Comparison of ENCODE assay signal across 23 cellular contexts in the genomic region with DNA sequence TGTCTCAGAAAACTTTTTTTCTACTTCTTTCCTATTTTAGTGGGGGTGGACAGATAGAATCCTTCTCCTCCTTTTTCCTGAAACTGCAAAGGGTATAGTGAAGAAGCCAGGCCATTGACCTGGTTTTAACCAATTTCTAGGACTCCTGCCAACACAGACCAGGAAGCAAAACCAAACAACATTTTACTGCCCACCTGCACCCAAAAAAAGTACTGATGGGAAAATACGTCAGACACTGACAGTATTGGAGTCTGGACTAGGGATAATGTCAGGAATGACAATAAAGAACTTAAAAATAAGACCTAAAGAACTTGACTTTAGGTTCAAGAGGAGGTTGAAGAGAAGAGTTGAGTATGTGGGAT. TPM values are rescaled to one million over a fixed set of nuclear protein-coding genes. Genes with fewer than 3 reads are reported as not detected.
A peak's percentile ranks its signal among the peaks of the same experiment; 100 is the strongest.
DNase-seq lines count a peak whose midpoint lies in the region; ATAC-seq and TF ChIP-seq lines count a peak whose summit lies in the region.
"Had no signal": no experiment of that assay in that cellular context is flagged by ENCODE, and none has a peak within 500 bp of the region (broad histone marks: within the 10 kb centered on the region; RNA-seq: fewer than 3 reads in every experiment).

No MANE protein-coding gene starts in this region.

- H3K9me3 Mint-ChIP-seq in stimulated activated memory B cell treated with anti-CD40 and anti-IgM and Interleukin-4, amounts not matched to agents 10 μg/mL and 1 μg/mL and 100 μg/mL, for 72 hours: no peaks in the 10 kb centered on the region
- H3K9me3 Mint-ChIP-seq: activated CD4-positive, alpha-beta T cell treated with anti-CD3 and anti-CD28 coated beads, Interleukin-2, amount 10 ng/mL, durations not matched to agents 24 days and 14 days; activated naive CD8-positive, alpha-beta T cell treated with anti-CD3 and anti-CD28 coated beads, Interleukin-2, amount 50 U/mL, for 24 hours; CD8-positive, alpha-beta memory T cell had no signal

- peak; percentile 15 for DNase-seq in NCI-H1092 (lab: John Stamatoyannopoulos, UW)
- peak in 1 of 7 donors; percentile 28 for DNase-seq in adrenal gland
- no peak for DNase-seq in right cardiac atrium
- DNase-seq in hippocampal formation (lab: John Stamatoyannopoulos, UW): no peak
- DNase-seq in omental fat pad (ENCODE audit: low spot score): no peak
- DNase-seq: activated CD4-positive, alpha-beta T cell treated with anti-CD3 and anti-CD28 coated beads, Interleukin-2, amount 10 ng/mL, durations not matched to agents 24 days and 14 days; activated CD8-positive, alpha-beta memory T cell treated with anti-CD3 and anti-CD28 coated beads, Interleukin-2, amount 50 U/mL, for 4 hours; activated effector memory CD4-positive, alpha-beta T cell treated with Interleukin-2 at 50 U/mL for 16 hours; activated naive CD8-positive, alpha-beta T cell treated with anti-CD3 and anti-CD28 coated beads, Interleukin-2, amount 50 U/mL, for 24 hours; caudate nucleus; CD8-positive, alpha-beta memory T cell; DMS79 treated with DMSO at 0.1 percent for 48 hours; HFFc6; MM.1S; NCI-H1930; NCI-H446 treated with DMSO at 0.1 percent for 48 hours; small intestine; stimulated activated CD4-positive, alpha-beta T cell treated with anti-CD3 and anti-CD28 coated beads, Interleukin-4, amount 100 ng/mL, for 1 hour; substantia nigra had no signal

- H3K27me3 ChIP-seq in adrenal gland (no peaks in the 10 kb centered on the region), right cardiac atrium (ENCODE audit: control insufficient read depth, insufficient read depth) (no peaks in the 10 kb centered on the region), skeletal muscle tissue (ENCODE audit: control insufficient read depth in 3 of 3, insufficient read depth in 3 of 3, low read length in 3 of 3) (no peaks in the 10 kb centered on the region)

- WGBS in adrenal gland, 4 donors: 34 to 50% (median 42%) methylated on average over 1 of the region's 1 CpG
- WGBS in right cardiac atrium: 39% methylated on average over 1 of the region's 1 CpG

- no peaks in the 10 kb centered on the region for H3K36me3 Mint-ChIP-seq in stimulated activated memory B cell treated with anti-CD40 and anti-IgM and Interleukin-4, amounts not matched to agents 10 μg/mL and 1 μg/mL and 100 μg/mL, for 72 hours
- H3K36me3 Mint-ChIP-seq: CD8-positive, alpha-beta memory T cell had no signal

- peaks cover 2% of the 10 kb centered on the region for H3K4me1 Mint-ChIP-seq in stimulated activated memory B cell treated with anti-CD40 and anti-IgM and Interleukin-4, amounts not matched to agents 10 μg/mL and 1 μg/mL and 100 μg/mL, for 72 hours
- H3K4me1 Mint-ChIP-seq: activated naive CD8-positive, alpha-beta T cell treated with anti-CD3 and anti-CD28 coated beads, Interleukin-2, amount 50 U/mL, for 24 hours had no signal

- no peak for TF ChIP-seq POLR2A in adrenal gland (IDR thresholded peaks at IDR 0.05)

- intact Hi-C loops in adrenal gland (cut with DNase I): no loop called here
- intact Hi-C loops in right cardiac atrium (cut with DNase I): no loop called here

- ATAC-seq in right cardiac atrium: no peak
- no peak for ATAC-seq in stimulated activated memory B cell treated with anti-CD40 and anti-IgM and Interleukin-4, amounts not matched to agents 10 μg/mL and 1 μg/mL and 100 μg/mL, for 72 hours
- no peak for ATAC-seq in omental fat pad (ENCODE audit: low FRiP score)
- ATAC-seq in HG03354 (IDR thresholded peaks at IDR 0.05; ENCODE audit: poor library complexity, severe bottlenecking, unreplicated experiment): no peak
- ATAC-seq: activated naive CD8-positive, alpha-beta T cell treated with anti-CD3 and anti-CD28 coated beads, Interleukin-2, amount 50 U/mL, for 24 hours had no signal

- H3K9me3 ChIP-seq in adrenal gland (replicated peaks in 1 of 3) (no peaks in the 10 kb centered on the region), right cardiac atrium (ENCODE audit: control insufficient read depth, low read length) (no peaks in the 10 kb centered on the region), skeletal muscle tissue (ENCODE audit: control insufficient read depth in 3 of 3, low read length in 3 of 3) (no peaks in the 10 kb centered on the region)
- H3K9me3 ChIP-seq: gastroesophageal sphincter had no signal

- H3K9ac ChIP-seq in skeletal muscle tissue (ENCODE audit: low read depth in 1 of 3, low read length in 3 of 3): no peak overlapping the region

- H3K4me3 ChIP-seq in adrenal gland (no peak overlapping the region), right cardiac atrium (ENCODE audit: low read length) (no peak overlapping the region), skeletal muscle tissue (ENCODE audit: low read length in 3 of 3) (no peak overlapping the region)
- H3K4me3 ChIP-seq: gastroesophageal sphincter had no signal

- peaks cover 3% of the 10 kb centered on the region for H3K27me3 Mint-ChIP-seq in stimulated activated memory B cell treated with anti-CD40 and anti-IgM and Interleukin-4, amounts not matched to agents 10 μg/mL and 1 μg/mL and 100 μg/mL, for 72 hours

- H3K4me3 Mint-ChIP-seq in stimulated activated memory B cell treated with anti-CD40 and anti-IgM and Interleukin-4, amounts not matched to agents 10 μg/mL and 1 μg/mL and 100 μg/mL, for 72 hours: no peak overlapping the region
- H3K4me3 Mint-ChIP-seq: activated CD4-positive, alpha-beta T cell treated with anti-CD3 and anti-CD28 coated beads, Interleukin-2, amount 10 ng/mL, durations not matched to agents 24 days and 14 days; activated naive CD8-positive, alpha-beta T cell treated with anti-CD3 and anti-CD28 coated beads, Interleukin-2, amount 50 U/mL, for 24 hours; CD8-positive, alpha-beta memory T cell; HFFc6 had no signal

- no peaks in the 10 kb centered on the region for H3K36me3 ChIP-seq in adrenal gland (replicated peaks in 1 of 2)
- no peaks in the 10 kb centered on the region for H3K36me3 ChIP-seq in skeletal muscle tissue (ENCODE audit: control insufficient read depth in 3 of 3, insufficient read depth in 3 of 3, low read length in 3 of 3)
- H3K36me3 ChIP-seq: gastroesophageal sphincter had no signal

- no peak for TF ChIP-seq CTCF in adrenal gland (IDR thresholded peaks at IDR 0.05)
- TF ChIP-seq CTCF in omental fat pad (IDR thresholded peaks at IDR 0.05): no peak

- peak overlapping the region; percentile 17 to 71 (median 59) for H3K27ac ChIP-seq in adrenal gland
- H3K27ac ChIP-seq in right cardiac atrium (ENCODE audit: low read length): peak overlapping the region; percentile 78
- peak overlapping the region; percentile 61 for H3K27ac ChIP-seq in skeletal muscle tissue (ENCODE audit: low read depth, low read length)

- H3K27ac Mint-ChIP-seq in stimulated activated memory B cell treated with anti-CD40 and anti-IgM and Interleukin-4, amounts not matched to agents 10 μg/mL and 1 μg/mL and 100 μg/mL, for 72 hours: no peak overlapping the region
- H3K27ac Mint-ChIP-seq: activated CD4-positive, alpha-beta T cell treated with anti-CD3 and anti-CD28 coated beads, Interleukin-2, amount 10 ng/mL, durations not matched to agents 24 days and 14 days; activated naive CD8-positive, alpha-beta T cell treated with anti-CD3 and anti-CD28 coated beads, Interleukin-2, amount 50 U/mL, for 24 hours; CD8-positive, alpha-beta memory T cell; HFFc6 had no signal

- H3K4me1 ChIP-seq in adrenal gland (replicated peaks in 1 of 2) (peaks cover 16 to 19% of the 10 kb centered on the region in 2 donors), right cardiac atrium (ENCODE audit: control insufficient read depth, insufficient read depth, low read length) (peaks cover 2% of the 10 kb centered on the region), skeletal muscle tissue (ENCODE audit: control insufficient read depth in 3 of 3, insufficient read depth in 3 of 3, low read length in 3 of 3) (peaks cover 3 to 27% (median 11%) of the 10 kb centered on the region in 3 donors)

RNA-seq across cellular contexts. Expression of gene STEAP4, which starts 5.0 kb away (rescaled TPM):
- total RNA-seq in adrenal gland (100 to 1,000 TPM in 7 of 8 donors, 10 to 100 TPM in 1; 53.6 to 338 (median 261) TPM), right cardiac atrium (10 to 100 TPM; 26.0 to 56.1 (median 38.1) TPM), skeletal muscle tissue (3.7 TPM), omental fat pad (100 to 1,000 TPM in 2 of 4 donors, 10 to 100 TPM in 2; 47.9 to 318 (median 110) TPM)
- polyA plus RNA-seq in adrenal gland (100 to 1,000 TPM in 1 of 3 donors, 10 to 100 TPM in 2; 18.0 to 200 (median 30.0) TPM), right cardiac atrium (10.6 TPM)
- total RNA-seq: CD8-positive, alpha-beta memory T cell; HFFc6 had no signal
- polyA plus RNA-seq: CD8-positive, alpha-beta memory T cell had no signal
